Comparison of ENCODE assay signal across 12 cellular contexts in the genomic region with DNA sequence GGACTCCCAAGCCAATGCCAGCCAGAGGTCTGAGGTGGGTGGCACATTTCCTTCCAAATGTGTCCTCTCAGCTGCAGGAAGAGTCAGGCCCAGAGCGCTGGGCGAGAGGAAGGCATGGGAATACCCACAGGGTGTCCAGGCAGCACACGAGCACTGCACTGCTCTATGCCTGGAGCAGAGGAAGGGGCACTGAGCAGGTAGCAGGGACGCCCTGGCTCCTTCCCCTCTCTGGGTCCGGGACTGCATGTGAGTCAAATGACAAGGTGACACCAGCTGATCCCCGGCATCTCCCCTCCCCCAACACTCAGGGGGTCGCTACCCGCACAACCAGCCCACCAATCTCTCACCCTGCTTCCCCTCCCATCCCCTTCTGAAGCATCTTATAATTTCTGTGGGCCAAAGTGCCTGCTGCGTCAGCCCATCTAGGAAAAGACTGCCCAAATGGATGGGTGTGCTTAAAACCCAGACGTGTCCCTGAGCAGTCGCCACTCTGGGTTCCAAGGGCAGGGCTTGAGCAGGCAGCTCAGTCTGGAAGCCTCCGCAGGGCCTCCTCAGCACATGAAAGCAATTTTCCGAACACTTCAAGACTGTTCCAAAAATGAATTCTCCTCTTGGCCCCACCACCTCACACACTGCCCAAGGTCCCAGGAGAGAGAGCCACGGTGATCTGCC. TPM values are rescaled to one million over a fixed set of nuclear protein-coding genes. Genes with fewer than 3 reads are reported as not detected.
DNase-seq lines count a peak whose midpoint lies in the region; ATAC-seq and TF ChIP-seq lines count a peak whose summit lies in the region.
"Had no signal": no experiment of that assay in that cellular context is flagged by ENCODE, and none has a peak within 500 bp of the region (broad histone marks: within the 10 kb centered on the region; RNA-seq: fewer than 3 reads in every experiment).

No MANE protein-coding gene starts in this region.

- H2AFZ ChIP-seq in fibroblast of lung (ENCODE audit: low read length): no peak overlapping the region
- H2AFZ ChIP-seq in neural progenitor cell (replicated peaks): no peak overlapping the region

- ATAC-seq in Right ventricle myocardium inferior: no peak

- peak overlapping the region; percentile 67 for H3K4me2 ChIP-seq in fibroblast of lung (ENCODE audit: extremely low read depth, insufficient read depth, low read length)
- H3K4me2 ChIP-seq in neural progenitor cell: no peak overlapping the region

- peak overlapping the region; percentile 40 for H3K27ac ChIP-seq in cardiac muscle cell
- peak overlapping the region; percentile 93 for H3K27ac ChIP-seq in fibroblast of lung (ENCODE audit: insufficient read depth, low read length)
- H3K27ac ChIP-seq in neural progenitor cell: no peak overlapping the region

- peaks cover 9% of the 10 kb centered on the region for H3K27me3 Mint-ChIP-seq in neural progenitor cell (ENCODE audit: insufficient read depth, low read depth)
- peaks cover 49% of the 10 kb centered on the region for H3K27me3 Mint-ChIP-seq in activated CD4-positive, alpha-beta T cell treated with anti-CD3 and anti-CD28 coated beads, Interleukin-2, amount 10 ng/mL, durations not matched to agents 24 days and 14 days

- peaks cover 7% of the 10 kb centered on the region for H3F3A ChIP-seq in neural progenitor cell (ENCODE audit: low read depth)

- H3K9me3 ChIP-seq in cardiac muscle cell (ENCODE audit: low read depth) (no peaks in the 10 kb centered on the region), fibroblast of lung (ENCODE audit: control insufficient read depth, insufficient read depth, low read depth, low read length) (no peaks in the 10 kb centered on the region), neural progenitor cell (ENCODE audit: low read depth) (no peaks in the 10 kb centered on the region)

- DNase-seq in cardiac muscle cell (ENCODE audit: low read depth in 1 of 2, low spot score in 1 of 2) (no peak), Right ventricle myocardium inferior (ENCODE audit: missing footprints) (no peak), fibroblast of lung (ENCODE audit: low read depth in 2 of 2) (no peak), neural progenitor cell (ENCODE audit: low spot score) (no peak), AG08396 (ENCODE audit: low spot score) (no peak), amygdala (lab: John Stamatoyannopoulos, UW) (no peak), NCI-H1930 (lab: John Stamatoyannopoulos, UW) (no peak)
- DNase-seq in activated CD4-positive, alpha-beta T cell treated with anti-CD3 and anti-CD28 coated beads, Interleukin-2, amount 10 ng/mL, durations not matched to agents 24 days and 14 days: no peak
- DNase-seq: activated naive CD4-positive, alpha-beta T cell treated with anti-CD3 and anti-CD28 coated beads for 36 hours; stimulated activated naive CD4-positive, alpha-beta T cell treated with Interleukin-2 at 50 U/mL for 16 hours; T1000 had no signal

- H3K36me3 ChIP-seq in cardiac muscle cell (peaks cover 3% of the 10 kb centered on the region), fibroblast of lung (ENCODE audit: control insufficient read depth, insufficient read depth, low read length) (peaks cover 18% of the 10 kb centered on the region), neural progenitor cell (no peaks in the 10 kb centered on the region)

- no peak for TF ChIP-seq CTCF in cardiac muscle cell (IDR thresholded peaks at IDR 0.05; ENCODE audit: low read depth, low read length)
- TF ChIP-seq CTCF in fibroblast of lung (conservative IDR thresholded peaks at IDR 0.05 in 1 of 2, IDR thresholded peaks at IDR 0.05 in 1 of 2; ENCODE audit: low read depth in 1 of 2, low read length in 2 of 2): no peak
- no peak for TF ChIP-seq CTCF in neural progenitor cell (IDR thresholded peaks at IDR 0.05)

- peak overlapping the region; percentile 29 for H3K9ac ChIP-seq in fibroblast of lung (ENCODE audit: insufficient read depth, low read length)
- H3K9ac ChIP-seq in neural progenitor cell: peak overlapping the region; percentile 31

- H3K9me3 Mint-ChIP-seq in neural progenitor cell: no peaks in the 10 kb centered on the region
- no peaks in the 10 kb centered on the region for H3K9me3 Mint-ChIP-seq in activated CD4-positive, alpha-beta T cell treated with anti-CD3 and anti-CD28 coated beads, Interleukin-2, amount 10 ng/mL, durations not matched to agents 24 days and 14 days
- H3K9me3 Mint-ChIP-seq: activated naive CD4-positive, alpha-beta T cell treated with anti-CD3 and anti-CD28 coated beads for 36 hours had no signal

- H3K4me1 ChIP-seq in cardiac muscle cell (ENCODE audit: low read depth): peaks cover 51% of the 10 kb centered on the region
- H3K4me1 ChIP-seq in fibroblast of lung (ENCODE audit: control insufficient read depth, extremely low read depth, insufficient read depth, low read length): peaks cover 44% of the 10 kb centered on the region
- peaks cover 17% of the 10 kb centered on the region for H3K4me1 ChIP-seq in neural progenitor cell

- peaks cover 7% of the 10 kb centered on the region for H3K36me3 Mint-ChIP-seq in neural progenitor cell
- no peaks in the 10 kb centered on the region for H3K36me3 Mint-ChIP-seq in activated CD4-positive, alpha-beta T cell treated with anti-CD3 and anti-CD28 coated beads, Interleukin-2, amount 10 ng/mL, durations not matched to agents 24 days and 14 days (ENCODE audit: low read depth)

- H4K20me1 ChIP-seq in fibroblast of lung (ENCODE audit: control insufficient read depth, extremely low read depth, insufficient read depth, low read length) (peaks cover 4% of the 10 kb centered on the region), neural progenitor cell (ENCODE audit: low read depth) (peaks cover 70% of the 10 kb centered on the region)

- peaks cover 50% of the 10 kb centered on the region for H3K4me1 Mint-ChIP-seq in neural progenitor cell
- H3K4me1 Mint-ChIP-seq in activated CD4-positive, alpha-beta T cell treated with anti-CD3 and anti-CD28 coated beads, Interleukin-2, amount 10 ng/mL, durations not matched to agents 24 days and 14 days: no peaks in the 10 kb centered on the region

- no peak overlapping the region for H3K27ac Mint-ChIP-seq in neural progenitor cell
- H3K27ac Mint-ChIP-seq in activated CD4-positive, alpha-beta T cell treated with anti-CD3 and anti-CD28 coated beads, Interleukin-2, amount 10 ng/mL, durations not matched to agents 24 days and 14 days: no peak overlapping the region
- H3K27ac Mint-ChIP-seq: activated naive CD4-positive, alpha-beta T cell treated with anti-CD3 and anti-CD28 coated beads for 36 hours had no signal

- peaks cover 71% of the 10 kb centered on the region for H3K79me2 ChIP-seq in fibroblast of lung (ENCODE audit: control insufficient read depth, insufficient read depth, low read length)
- H3K79me2 ChIP-seq in neural progenitor cell (ENCODE audit: low read depth): peaks cover 68% of the 10 kb centered on the region

- no peak overlapping the region for H3K4me3 ChIP-seq in cardiac muscle cell
- H3K4me3 ChIP-seq in fibroblast of lung (replicated peaks in 1 of 4; ENCODE audit: control extremely low read depth in 1 of 4, insufficient read depth in 1 of 4, low read depth in 3 of 4, low read length in 4 of 4): peak overlapping the region; percentile 75 to 99 (median 93)
- no peak overlapping the region for H3K4me3 ChIP-seq in neural progenitor cell

- intact Hi-C loops in Right ventricle myocardium inferior (cut with DNase I): no loop called here
- intact Hi-C loops in activated CD4-positive, alpha-beta T cell treated with anti-CD3 and anti-CD28 coated beads, Interleukin-2, amount 10 ng/mL, durations not matched to agents 24 days and 14 days (cut with micrococcal nuclease): no loop called here

- H3K27me3 ChIP-seq in cardiac muscle cell (no peaks in the 10 kb centered on the region), fibroblast of lung (ENCODE audit: control insufficient read depth, insufficient read depth, low read length) (no peaks in the 10 kb centered on the region), neural progenitor cell (no peaks in the 10 kb centered on the region)

- H3K4me3 Mint-ChIP-seq in neural progenitor cell: peak overlapping the region; percentile 91
- H3K4me3 Mint-ChIP-seq in activated CD4-positive, alpha-beta T cell treated with anti-CD3 and anti-CD28 coated beads, Interleukin-2, amount 10 ng/mL, durations not matched to agents 24 days and 14 days: no peak overlapping the region

RNA-seq across cellular contexts. Expression of a gene that starts 12.0 kb away (rescaled TPM):
- 105 and 121 TPM in 2 replicates for total RNA-seq in cardiac muscle cell
- 83.7 and 106 TPM in 2 replicates for polyA plus RNA-seq in cardiac muscle cell
- total RNA-seq in Right ventricle myocardium inferior: 76.7 TPM
- total RNA-seq in fibroblast of lung: 26.5 and 36.8 TPM in 2 replicates
- polyA plus RNA-seq in fibroblast of lung: 32.8 and 66.5 TPM in 2 replicates
- 68.9 and 146 TPM in 2 replicates for polyA plus RNA-seq in fibroblast of lung (2012)
- polyA minus RNA-seq in fibroblast of lung (ENCODE audit: low replicate concordance): 37.6 and 115 TPM in 2 replicates
- total RNA-seq in neural progenitor cell (ENCODE audit: low replicate concordance): 10.9 and 29.1 TPM in 2 replicates
- 0.50 and 0.79 TPM in 2 replicates for total RNA-seq in activated CD4-positive, alpha-beta T cell treated with anti-CD3 and anti-CD28 coated beads, Interleukin-2, amount 10 ng/mL, durations not matched to agents 24 days and 14 days

RNA-seq across cellular contexts. Expression of a gene that starts 44.6 kb away (rescaled TPM):
- total RNA-seq in cardiac muscle cell (not detected in 2 replicates), Right ventricle myocardium inferior (not detected), fibroblast of lung (not detected in 2 replicates), neural progenitor cell (ENCODE audit: low replicate concordance) (not detected in 2 replicates)
- polyA plus RNA-seq in cardiac muscle cell (0.22 and 1.1 TPM in 2 replicates), fibroblast of lung (not detected in 2 replicates)
- 0.40 TPM in 1 of 2 replicates, not detected in the other for polyA plus RNA-seq in fibroblast of lung (2012)
- not detected in 2 replicates for polyA minus RNA-seq in fibroblast of lung (ENCODE audit: low replicate concordance)
- not detected in 2 replicates for total RNA-seq in activated CD4-positive, alpha-beta T cell treated with anti-CD3 and anti-CD28 coated beads, Interleukin-2, amount 10 ng/mL, durations not matched to agents 24 days and 14 days
- total RNA-seq: activated naive CD4-positive, alpha-beta T cell treated with anti-CD3 and anti-CD28 coated beads for 36 hours; HT1080 had no signal

RNA-seq across cellular contexts. Expression of a gene that starts 56.5 kb away (rescaled TPM):
- total RNA-seq in cardiac muscle cell (0.63 TPM in 1 of 2 replicates, not detected in the other), Right ventricle myocardium inferior (not detected), fibroblast of lung (not detected in 2 replicates), neural progenitor cell (ENCODE audit: low replicate concordance) (not detected in 2 replicates)
- polyA plus RNA-seq in cardiac muscle cell (0.76 TPM in 1 of 2 replicates, not detected in the other), fibroblast of lung (not detected in 2 replicates)
- polyA plus RNA-seq in fibroblast of lung (2012): 0.10 TPM in 1 of 2 replicates, not detected in the other
- not detected in 2 replicates for polyA minus RNA-seq in fibroblast of lung (ENCODE audit: low replicate concordance)
- not detected in 2 replicates for total RNA-seq in activated CD4-positive, alpha-beta T cell treated with anti-CD3 and anti-CD28 coated beads, Interleukin-2, amount 10 ng/mL, durations not matched to agents 24 days and 14 days
- total RNA-seq: activated naive CD4-positive, alpha-beta T cell treated with anti-CD3 and anti-CD28 coated beads for 36 hours; HT1080 had no signal

Comparison
In these comparisons a context has a peak if more than half of its experiments do, and no peak if none do; other contexts are left out.
1. H3K4me3 ChIP-seq: peak in fibroblast of lung (4 of 4); none in cardiac muscle cell (single experiment) and neural progenitor cell (single experiment).